Comparison of ENCODE assay signal across 12 cellular contexts in genomic region chr18:3252843-3253242, GRCh38. TPM values are rescaled to one million over a fixed set of nuclear protein-coding genes. Genes with fewer than 3 reads are reported as not detected.
A peak's percentile ranks its signal among the peaks of the same experiment; 100 is the strongest.
DNase-seq lines count a peak whose midpoint lies in the region; FAIRE-seq and TF ChIP-seq lines count a peak whose summit lies in the region.
"Had no signal": no experiment of that assay in that cellular context is flagged by ENCODE, and none has a peak within 500 bp of the region (broad histone marks: within the 10 kb centered on the region; RNA-seq: fewer than 3 reads in every experiment).

No MANE protein-coding gene starts in this region.

- TF ChIP-seq CTCF in chondrocyte (IDR thresholded peaks at IDR 0.05), result no peak
- TF ChIP-seq CTCF in progenitor cell of endocrine pancreas (IDR thresholded peaks at IDR 0.05; ENCODE audit: unreplicated experiment), result no peak
- no peak for TF ChIP-seq CTCF in BE2C (IDR thresholded peaks at IDR 0.05; ENCODE audit: low read depth, low read length)

- TF ChIP-seq POLR2A in H54 (IDR thresholded peaks at IDR 0.05; ENCODE audit: low read depth, low read length), result no peak

- no peaks in the 10 kb centered on the region for H3K9me3 ChIP-seq in BE2C
- H3K9me3 ChIP-seq: Peyer's patch, upper lobe of right lung had no signal

- H3K36me3 ChIP-seq in BE2C (peaks cover 5% of the 10 kb centered on the region), H7 (replicated peaks; ENCODE audit: control insufficient read depth, insufficient read depth, low read length) (peaks cover 23% of the 10 kb centered on the region)

- H3K4me3 Mint-ChIP-seq in T-helper 2 cell treated with Interferon-gamma antibody and Interleukin-4, amounts not matched to agents 5 μg/mL and 100 μg/mL, for 36 hours, result peak overlapping the region; percentile 63
- peak overlapping the region; percentile 45 for H3K4me3 Mint-ChIP-seq in chondrocyte (ENCODE audit: unreplicated experiment)
- H3K4me3 Mint-ChIP-seq in progenitor cell of endocrine pancreas (ENCODE audit: low read depth), result no peak overlapping the region

- peaks cover 88% of the 10 kb centered on the region for H3K36me3 Mint-ChIP-seq in T-helper 2 cell treated with Interferon-gamma antibody and Interleukin-4, amounts not matched to agents 5 μg/mL and 100 μg/mL, for 36 hours (ENCODE audit: low read depth)
- H3K36me3 Mint-ChIP-seq in chondrocyte (ENCODE audit: low read depth) (peaks cover 52% of the 10 kb centered on the region), progenitor cell of endocrine pancreas (ENCODE audit: insufficient read depth) (peaks cover 35% of the 10 kb centered on the region)

- FAIRE-seq in H54 (lab: Jason Lieb, UNC), result peak; percentile 82
- FAIRE-seq: A204.1, bronchial epithelial cell had no signal

- DNase-seq in T-helper 2 cell treated with Interferon-gamma antibody and Interleukin-4, amounts not matched to agents 5 μg/mL and 100 μg/mL, for 36 hours (ENCODE audit: low spot score), result no peak
- DNase-seq in T-helper 2 cell, result no peak
- no peak for DNase-seq in H54 (ENCODE audit: insufficient read length, low spot score)
- no peak for DNase-seq in chondrocyte (ENCODE audit: low spot score)
- no peak for DNase-seq in progenitor cell of endocrine pancreas (ENCODE audit: low spot score, unreplicated experiment)
- DNase-seq in hepatic stellate cell (ENCODE audit: low spot score), result no peak
- no peak for DNase-seq in BE2C
- no peak for DNase-seq in H7
- DNase-seq: Peyer's patch, upper lobe of right lung had no signal

- no peaks in the 10 kb centered on the region for H3K4me1 ChIP-seq in BE2C

- H3K9me3 Mint-ChIP-seq in T-helper 2 cell treated with Interferon-gamma antibody and Interleukin-4, amounts not matched to agents 5 μg/mL and 100 μg/mL, for 36 hours, result no peaks in the 10 kb centered on the region
- H3K9me3 Mint-ChIP-seq in chondrocyte (ENCODE audit: low read depth), result no peaks in the 10 kb centered on the region
- H3K9me3 Mint-ChIP-seq in progenitor cell of endocrine pancreas (ENCODE audit: low read depth), result no peaks in the 10 kb centered on the region

- H3K27me3 ChIP-seq in BE2C, result no peaks in the 10 kb centered on the region
- no peaks in the 10 kb centered on the region for H3K27me3 ChIP-seq in H7 (ENCODE audit: control insufficient read depth, insufficient read depth, low read length)
- H3K27me3 ChIP-seq: Peyer's patch, upper lobe of right lung had no signal

- H3K27ac Mint-ChIP-seq in T-helper 2 cell treated with Interferon-gamma antibody and Interleukin-4, amounts not matched to agents 5 μg/mL and 100 μg/mL, for 36 hours, result peak overlapping the region; percentile 17
- H3K27ac Mint-ChIP-seq in chondrocyte (ENCODE audit: unreplicated experiment) (peak overlapping the region; percentile 87), progenitor cell of endocrine pancreas (peak overlapping the region; percentile 17)

- no peak overlapping the region for H3K4me3 ChIP-seq in BE2C (ENCODE audit: low read depth, low read length)
- no peak overlapping the region for H3K4me3 ChIP-seq in H7 (ENCODE audit: insufficient read depth, low read depth, low read length)
- H3K4me3 ChIP-seq: Peyer's patch, upper lobe of right lung had no signal

- no peaks in the 10 kb centered on the region for H3K27me3 Mint-ChIP-seq in T-helper 2 cell treated with Interferon-gamma antibody and Interleukin-4, amounts not matched to agents 5 μg/mL and 100 μg/mL, for 36 hours (ENCODE audit: low read depth)
- H3K27me3 Mint-ChIP-seq in chondrocyte (ENCODE audit: low read depth) (no peaks in the 10 kb centered on the region), progenitor cell of endocrine pancreas (no peaks in the 10 kb centered on the region)

- H3K4me1 Mint-ChIP-seq in T-helper 2 cell treated with Interferon-gamma antibody and Interleukin-4, amounts not matched to agents 5 μg/mL and 100 μg/mL, for 36 hours (ENCODE audit: low read depth), result peaks cover 60% of the 10 kb centered on the region
- H3K4me1 Mint-ChIP-seq in chondrocyte (ENCODE audit: low read depth), result peaks cover 79% of the 10 kb centered on the region
- H3K4me1 Mint-ChIP-seq in progenitor cell of endocrine pancreas (ENCODE audit: low read depth), result peaks cover 34% of the 10 kb centered on the region

RNA-seq across cellular contexts. Expression of gene MYL12A, which starts 5.2 kb away (rescaled TPM):
- total RNA-seq in chondrocyte, result 426 to 647 TPM (median 621 TPM) in 3 replicates
- 236 and 256 TPM in 2 replicates for total RNA-seq in progenitor cell of endocrine pancreas
- polyA plus RNA-seq in BE2C (2012; ENCODE audit: insufficient read depth, insufficient read length, low read depth), result 110 TPM
- 462 and 507 TPM in 2 replicates for total RNA-seq in H7 (2014; rRNA removed; shearing (Covaris generic))

RNA-seq across cellular contexts. Expression of gene MYL12B, which starts 9.1 kb away (rescaled TPM):
- total RNA-seq in chondrocyte, result 241 to 327 TPM (median 323 TPM) in 3 replicates
- 187 and 193 TPM in 2 replicates for total RNA-seq in progenitor cell of endocrine pancreas
- polyA plus RNA-seq in BE2C (2012; ENCODE audit: insufficient read depth, insufficient read length, low read depth), result 72.0 TPM
- 201 and 216 TPM in 2 replicates for total RNA-seq in H7 (2014; rRNA removed; shearing (Covaris generic))

RNA-seq across cellular contexts. Expression of gene MYOM1, which starts 33.1 kb away (rescaled TPM):
- 1.2 to 1.5 TPM (median 1.5 TPM) in 3 replicates for total RNA-seq in chondrocyte
- 1.1 TPM in 2 replicates for total RNA-seq in progenitor cell of endocrine pancreas
- 0.56 TPM for polyA plus RNA-seq in BE2C (2012; ENCODE audit: insufficient read depth, insufficient read length, low read depth)
- total RNA-seq in H7 (2014; rRNA removed; shearing (Covaris generic)), result 0.14 and 0.55 TPM in 2 replicates

Comparison
In these comparisons a context has a peak if more than half of its experiments do, and no peak if none do; other contexts are left out.
1. H3K27ac Mint-ChIP-seq: peak in every context shown above with its lines; median percentile 87 in chondrocyte; 17 in T-helper 2 cell treated with Interferon-gamma antibody and Interleukin-4, amounts not matched to agents 5 μg/mL and 100 μg/mL, for 36 hours; 17 in progenitor cell of endocrine pancreas.